ENCODE assay signal across 18 cellular contexts in the genomic region with DNA sequence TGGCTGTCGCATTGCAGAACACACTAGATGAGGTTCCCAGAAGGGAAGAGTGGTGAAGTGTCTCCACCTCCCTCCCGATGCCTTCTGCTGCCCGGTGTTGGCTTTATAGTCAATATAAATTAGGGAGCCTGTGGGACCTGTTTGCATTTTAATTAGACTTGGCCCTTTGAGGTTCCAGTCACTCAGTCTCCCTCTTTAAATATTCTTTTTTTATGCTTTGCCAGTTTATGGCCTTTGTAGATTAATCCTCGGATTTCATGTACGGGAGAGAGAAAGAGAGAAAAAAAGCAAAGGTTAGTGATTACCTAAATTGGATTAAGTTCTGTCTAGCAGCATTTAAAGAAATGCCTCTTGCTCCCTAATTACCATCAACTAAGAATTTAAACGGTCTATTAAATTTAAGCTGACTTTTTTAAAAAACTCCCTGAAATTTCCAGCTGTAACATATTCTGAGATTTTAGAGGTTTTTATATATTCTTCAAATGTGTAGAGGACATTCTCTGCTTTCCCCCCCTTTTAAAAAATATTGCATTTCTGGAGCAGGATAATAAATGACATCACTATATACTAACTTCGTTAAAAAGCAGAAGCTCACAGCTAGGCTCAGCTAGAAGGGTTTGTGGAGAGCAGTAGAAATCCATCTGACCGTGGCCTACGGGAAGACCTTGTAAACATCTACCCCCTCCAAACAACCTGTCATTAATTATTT.
A peak's percentile ranks its signal among the peaks of the same experiment; 100 is the strongest.
DNase-seq lines count a peak whose midpoint lies in the region; ATAC-seq and TF ChIP-seq lines count a peak whose summit lies in the region.
"Had no signal": no experiment of that assay in that cellular context is flagged by ENCODE, and none has a peak within 500 bp of the region (broad histone marks: within the 10 kb centered on the region; RNA-seq: fewer than 3 reads in every experiment).

No MANE protein-coding gene starts in this region.

- peaks cover 61 to 79% (median 75%) of the 10 kb centered on the region in 3 donors for H3K4me1 Mint-ChIP-seq in CD8-positive, alpha-beta memory T cell
- H3K4me1 Mint-ChIP-seq in T-cell (peaks cover 44 to 67% (median 46%) of the 10 kb centered on the region in 3 donors), Calu3 (ENCODE audit: low read depth, unreplicated experiment) (peaks cover 12% of the 10 kb centered on the region)

- no peaks in the 10 kb centered on the region for H3K9me3 Mint-ChIP-seq in CD8-positive, alpha-beta memory T cell
- no peaks in the 10 kb centered on the region for H3K9me3 Mint-ChIP-seq in T-cell
- H3K9me3 Mint-ChIP-seq in Calu3 (ENCODE audit: low read depth, unreplicated experiment): no peaks in the 10 kb centered on the region

- peaks cover 18 to 68% (median 22%) of the 10 kb centered on the region in 3 donors for H3K36me3 Mint-ChIP-seq in CD8-positive, alpha-beta memory T cell
- H3K36me3 Mint-ChIP-seq in T-cell (peaks cover 7% of the 10 kb centered on the region), Calu3 (ENCODE audit: insufficient read depth, unreplicated experiment) (no peaks in the 10 kb centered on the region)

- peak overlapping the region; percentile 35 for H3K27ac ChIP-seq in CD8-positive, alpha-beta memory T cell (ENCODE audit: low read depth, low read length)
- peak overlapping the region; percentile 1 for H3K27ac ChIP-seq in lower lobe of right lung
- H3K27ac ChIP-seq: cardiac muscle cell, sigmoid colon, thyroid gland had no signal

- H3K9me3 ChIP-seq in CD8-positive, alpha-beta memory T cell (ENCODE audit: low read length): no peaks in the 10 kb centered on the region
- H3K9me3 ChIP-seq in lower lobe of right lung: no peaks in the 10 kb centered on the region
- H3K9me3 ChIP-seq: sigmoid colon, thyroid gland had no signal

- TF ChIP-seq CTCF in lower lobe of right lung (IDR thresholded peaks at IDR 0.05) (no peak), Calu3 (IDR thresholded peaks at IDR 0.05; ENCODE audit: unreplicated experiment) (no peak)

- DNase-seq in AML-193 (lab: John Stamatoyannopoulos, UW): peak; percentile 57 to 65
- DNase-seq in CD8-positive, alpha-beta memory T cell: no peak
- DNase-seq in T-cell: no peak
- no peak for DNase-seq in lower lobe of right lung
- DNase-seq in NCI-H128 (lab: John Stamatoyannopoulos, UW; ENCODE audit: unreplicated experiment): no peak
- no peak for DNase-seq in amygdala (lab: John Stamatoyannopoulos, UW)
- no peak for DNase-seq in Calu3
- no peak for DNase-seq in kidney tubule cell (ENCODE audit: low spot score)
- DNase-seq: DMS153; HCEC 1CT; Karpas-422; NCI-H2029; NCI-H524 treated with DMSO at 0.1 percent for 48 hours; sigmoid colon; stimulated activated CD4-positive, alpha-beta T cell treated with anti-CD3 and anti-CD28 coated beads, Interleukin-4, amount 100 ng/mL, for 1 hour; thyroid gland had no signal

- peak overlapping the region; percentile 29 for H3K4me3 ChIP-seq in CD8-positive, alpha-beta memory T cell (ENCODE audit: low read length)
- peak overlapping the region; percentile 6 for H3K4me3 ChIP-seq in lower lobe of right lung
- H3K4me3 ChIP-seq: cardiac muscle cell, sigmoid colon, thyroid gland had no signal

- intact Hi-C loops in lower lobe of right lung (cut with DNase I) (no loop called here), Calu3 (cut with micrococcal nuclease; ENCODE audit: unreplicated experiment) (no loop called here)

- ATAC-seq in T-cell (replicated peaks in 1 of 4): no peak
- no peak for ATAC-seq in lower lobe of right lung
- ATAC-seq: Panc1 had no signal

- CTCF ChIA-PET in CD8-positive, alpha-beta memory T cell (lab: Charles Lee): interaction anchor here (0.9 to 2.0 kb wide), 7 partner anchors 14 to 366 kb away, joined by 3 to 7 read pairs (median 4); no protein-coding TSS in a partner anchor
- CTCF ChIA-PET in T-cell (lab: Charles Lee) (interaction anchor here in 1 of 2 donors (0.7 to 3.6 kb wide), 6 partner anchors 17 to 112 kb away, joined by 3 to 19 read pairs (median 4); no protein-coding TSS in a partner anchor), Calu3 (lab: Charles Lee) (no interaction called here)

- no TSS peak for BruUV-seq in Calu3 (replicated peaks; lab: Mats Ljungman, UMichigan)

- H3K4me1 ChIP-seq in CD8-positive, alpha-beta memory T cell (ENCODE audit: insufficient read depth, low read length): peaks cover 22% of the 10 kb centered on the region
- H3K4me1 ChIP-seq in lower lobe of right lung: peaks cover 32% of the 10 kb centered on the region

- H3K27ac Mint-ChIP-seq in CD8-positive, alpha-beta memory T cell: peak overlapping the region; percentile 31 to 97 (median 90)
- peak overlapping the region; percentile 66 to 81 for H3K27ac Mint-ChIP-seq in T-cell
- no peak overlapping the region for H3K27ac Mint-ChIP-seq in Calu3 (ENCODE audit: unreplicated experiment)

- POLR2A ChIA-PET in CD8-positive, alpha-beta memory T cell (lab: Charles Lee): interaction anchor here (0.7 to 1.3 kb wide), 2 partner anchors 16 to 31 kb away, joined by 3 read pairs; no protein-coding TSS in a partner anchor
- POLR2A ChIA-PET in T-cell (lab: Charles Lee): interaction anchor here in 1 of 2 donors (1.0 kb wide), 2 partner anchors 14 to 17 kb away, joined by 3 to 6 read pairs; no protein-coding TSS in a partner anchor

- H3K27me3 ChIP-seq in CD8-positive, alpha-beta memory T cell (ENCODE audit: insufficient read depth, low read length, poor library complexity, severe bottlenecking): no peaks in the 10 kb centered on the region
- peaks cover 12% of the 10 kb centered on the region for H3K27me3 ChIP-seq in lower lobe of right lung (ENCODE audit: low read depth)
- H3K27me3 ChIP-seq: thyroid gland had no signal

- H3K36me3 ChIP-seq in CD8-positive, alpha-beta memory T cell (ENCODE audit: insufficient read depth, low read length): no peaks in the 10 kb centered on the region
- peaks cover 13% of the 10 kb centered on the region for H3K36me3 ChIP-seq in lower lobe of right lung
- H3K36me3 ChIP-seq: cardiac muscle cell, sigmoid colon, thyroid gland had no signal

- H3K27me3 Mint-ChIP-seq in CD8-positive, alpha-beta memory T cell: peaks cover 0 to 9% of the 10 kb centered on the region in 2 donors
- H3K27me3 Mint-ChIP-seq in T-cell (peaks cover 25 to 31% of the 10 kb centered on the region in 2 donors), Calu3 (ENCODE audit: unreplicated experiment) (peaks cover 51% of the 10 kb centered on the region)

- H3K4me3 Mint-ChIP-seq in CD8-positive, alpha-beta memory T cell: peak overlapping the region; percentile 99 to 100 (median 99)
- H3K4me3 Mint-ChIP-seq in T-cell (peak overlapping the region; percentile 83 to 92 (median 87)), Calu3 (ENCODE audit: low read depth, unreplicated experiment) (no peak overlapping the region)

Comparison
In these comparisons a context has a peak if more than half of its experiments do, and no peak if none do; other contexts are left out.
1. DNase-seq: peak in AML-193 (2 of 2); none in CD8-positive, alpha-beta memory T cell (0 of 5), T-cell (0 of 34), lower lobe of right lung (single experiment), NCI-H128 (single experiment), amygdala (0 of 56), Calu3 (single experiment) and kidney tubule cell (single experiment).